20 cellular contexts compared by ENCODE assay signal in genomic region chr4:173411106-173411703, GRCh38. TPM values are rescaled to one million over a fixed set of nuclear protein-coding genes. Genes with fewer than 3 reads are reported as not detected.
DNase-seq lines count a peak whose midpoint lies in the region; ATAC-seq and TF ChIP-seq lines count a peak whose summit lies in the region.
"Had no signal": no experiment of that assay in that cellular context is flagged by ENCODE, and none has a peak within 500 bp of the region (broad histone marks: within the 10 kb centered on the region; RNA-seq: fewer than 3 reads in every experiment).

No MANE protein-coding gene starts in this region.

- in situ Hi-C loops in mammary epithelial cell (cut with MboI; ENCODE audit: low sequenced_read_pairs in 2 of 2): loop anchor here (5.0 to 25.0 kb wide), 4 partner anchors 76 to 399 kb away; partner anchors contain the start of gene HMGB2 (in 1 of the 2)
- in situ Hi-C loops in gastrocnemius medialis (cut with MboI; ENCODE audit: low sequenced_read_pairs in 4 of 4): loop anchor here (5.0 to 25.0 kb wide), 4 partner anchors 89 to 399 kb away; no protein-coding TSS in a partner anchor
- in situ Hi-C loops in GM13977 (cut with MboI; ENCODE audit: low pct_unique_long_range_greater_than_20kb, low sequenced_read_pairs, unreplicated experiment): loop anchor here (5.0 kb wide), 1 partner anchor 94 kb away; no protein-coding TSS in a partner anchor

- no peaks in the 10 kb centered on the region for H3K9me3 ChIP-seq in mammary epithelial cell (replicated peaks; ENCODE audit: insufficient read depth, low read length)
- H3K9me3 ChIP-seq in suprapubic skin: no peaks in the 10 kb centered on the region
- no peaks in the 10 kb centered on the region for H3K9me3 ChIP-seq in gastrocnemius medialis
- H3K9me3 ChIP-seq: adrenal gland, BLaER1, SJCRH30, tibial artery had no signal

- H3K27ac ChIP-seq in mammary epithelial cell (ENCODE audit: insufficient read depth, low read depth, low read length) (no peak overlapping the region), suprapubic skin (peak overlapping the region; percentile 51), gastrocnemius medialis (no peak overlapping the region)
- H3K27ac ChIP-seq: BLaER1, GM23248, SJCRH30, tibial artery had no signal

- H3K4me1 ChIP-seq in mammary epithelial cell (ENCODE audit: insufficient read depth, low read length) (peaks cover 27% of the 10 kb centered on the region), suprapubic skin (peaks cover 29% of the 10 kb centered on the region), gastrocnemius medialis (no peaks in the 10 kb centered on the region)
- H3K4me1 ChIP-seq: SJCRH30, tibial artery had no signal

- CTCF ChIA-PET in mammary epithelial cell (lab: Charles Lee; ENCODE audit: low non-redundant PET): no interaction called here

- no peak overlapping the region for H3K4me2 ChIP-seq in mammary epithelial cell (ENCODE audit: insufficient read depth, low read depth, low read length)
- H3K4me2 ChIP-seq: BLaER1 had no signal

- H3K36me3 ChIP-seq in mammary epithelial cell (ENCODE audit: insufficient read depth, low read length) (no peaks in the 10 kb centered on the region), suprapubic skin (no peaks in the 10 kb centered on the region), gastrocnemius medialis (no peaks in the 10 kb centered on the region)
- H3K36me3 ChIP-seq: adrenal gland, SJCRH30, tibial artery had no signal

- intact Hi-C loops in mammary epithelial cell (cut with micrococcal nuclease): no loop called here
- intact Hi-C loops in gastrocnemius medialis (cut with DNase I; ENCODE audit: low total_unique reads): no loop called here

- WGBS in mammary epithelial cell (ENCODE audit: low coverage, missing lambda C conversion rate): 72% methylated on average over 4 of the region's 4 CpGs
- WGBS in suprapubic skin: 53% methylated on average over 4 of the region's 4 CpGs

- peak; percentile 37 for DNase-seq in mammary epithelial cell
- peak; percentile 70 for DNase-seq in iris pigment epithelial cell (ENCODE audit: low read depth)
- no peak for DNase-seq in suprapubic skin (ENCODE audit: low spot score in 2 of 2)
- no peak for DNase-seq in gastrocnemius medialis
- no peak for DNase-seq in GM13977 (ENCODE audit: low spot score)
- DNase-seq in NCI-H345 (lab: John Stamatoyannopoulos, UW): no peak
- DNase-seq: activated CD4-positive, CD25-positive, alpha-beta regulatory T cell; adrenal gland; cerebellar nuclear complex; endodermal cell; GM23248; NCI-H187 treated with DMSO at 0.1 percent for 48 hours; NCI-H510A treated with DMSO at 0.1 percent for 48 hours; SJCRH30; stimulated activated CD4-positive, alpha-beta T cell treated with anti-CD3 and anti-CD28 coated beads, Interleukin-4, amount 100 ng/mL, for 4 hours; tibial artery had no signal

- H3K4me3 ChIP-seq in mammary epithelial cell (replicated peaks in 1 of 3; ENCODE audit: insufficient read depth in 1 of 3, low read depth in 2 of 3, low read length in 3 of 3) (no peak overlapping the region), suprapubic skin (no peak overlapping the region), gastrocnemius medialis (no peak overlapping the region)
- H3K4me3 ChIP-seq: adrenal gland, BLaER1, GM23248, SJCRH30, skin epidermis, tibial artery had no signal

- H3K79me2 ChIP-seq in mammary epithelial cell (ENCODE audit: insufficient read depth, low read length): no peaks in the 10 kb centered on the region

- no peak overlapping the region for H2AFZ ChIP-seq in mammary epithelial cell (ENCODE audit: low read depth, low read length)
- H2AFZ ChIP-seq: GM23248 had no signal

- TF ChIP-seq EP300 in Ishikawa (IDR thresholded peaks at IDR 0.05; ENCODE audit: borderline replicate concordance) (no peak), suprapubic skin (IDR thresholded peaks at IDR 0.05) (no peak)

- no peaks in the 10 kb centered on the region for H4K20me1 ChIP-seq in mammary epithelial cell (ENCODE audit: insufficient read depth, low read length)
- H4K20me1 ChIP-seq: BLaER1 had no signal

- no peak for TF ChIP-seq POLR2A in suprapubic skin (IDR thresholded peaks at IDR 0.05)
- TF ChIP-seq POLR2A in gastrocnemius medialis (IDR thresholded peaks at IDR 0.05): no peak

- TF ChIP-seq RAD21 in Ishikawa (IDR thresholded peaks at IDR 0.05; ENCODE audit: low read depth): no peak

- TF ChIP-seq CTCF in mammary epithelial cell (conservative IDR thresholded peaks at IDR 0.05 in 1 of 2, IDR thresholded peaks at IDR 0.05 in 1 of 2; ENCODE audit: extremely low read depth in 1 of 2, insufficient read depth in 1 of 2, low read depth in 1 of 2, low read length in 2 of 2) (no peak), suprapubic skin (IDR thresholded peaks at IDR 0.05) (no peak), gastrocnemius medialis (IDR thresholded peaks at IDR 0.05 in 4 of 5, conservative IDR thresholded peaks at IDR 0.05 in 1 of 5) (no peak), GM13977 (IDR thresholded peaks at IDR 0.05; ENCODE audit: extremely low read depth, insufficient read depth, missing control alignments) (no peak)

- no TSS peak for BruUV-seq in mammary epithelial cell (replicated peaks; lab: Mats Ljungman, UMichigan)

- H3K27me3 ChIP-seq in mammary epithelial cell (ENCODE audit: insufficient read depth, low read length): no peaks in the 10 kb centered on the region
- H3K27me3 ChIP-seq in suprapubic skin: no peaks in the 10 kb centered on the region
- no peaks in the 10 kb centered on the region for H3K27me3 ChIP-seq in gastrocnemius medialis
- H3K27me3 ChIP-seq: adrenal gland, BLaER1, SJCRH30, tibial artery had no signal

- no peak for ATAC-seq in gastrocnemius medialis

- dilution Hi-C loops in mammary epithelial cell (cut with HindIII; ENCODE audit: low sequenced_read_pairs): no loop called here

- no peak overlapping the region for H3K9ac ChIP-seq in mammary epithelial cell (ENCODE audit: insufficient read depth, low read length)
- H3K9ac ChIP-seq: BLaER1, GM23248 had no signal

TF ChIP-seq in Ishikawa, 13 proteins besides CTCF, POLR2A, EP300 and RAD21:
- TF ChIP-seq FOXM1 (IDR thresholded peaks at IDR 0.05; ENCODE audit: borderline replicate concordance, low read depth): no peak
- 0 out of 2 replicates have a peak, but pooled peaks have one; percentile 25 for TF ChIP-seq CEBPB (IDR thresholded peaks at IDR 0.05)
- TF ChIP-seq TAF1 (IDR thresholded peaks at IDR 0.05; ENCODE audit: low read depth): no peak
- no peak for TF ChIP-seq TEAD4 (IDR thresholded peaks at IDR 0.05)
- TF ChIP-seq TCF12 (IDR thresholded peaks at IDR 0.05; ENCODE audit: low read depth): no peak
- no peak for TF ChIP-seq NFIC (IDR thresholded peaks at IDR 0.05)

RNA-seq across cellular contexts. Expression of gene SCRG1, which starts 12.3 kb away (rescaled TPM):
- 1 to 10 TPM in 1 of 2 donors, not detected in 1; 3.0 TPM for total RNA-seq in mammary epithelial cell
- not detected for polyA plus RNA-seq in mammary epithelial cell
- polyA minus RNA-seq in mammary epithelial cell: not detected
- total RNA-seq in suprapubic skin: under 1 TPM; 0.16 to 0.47 (median 0.29) TPM
- total RNA-seq in gastrocnemius medialis: not detected
- total RNA-seq: activated T-helper 2 cell treated with anti-CD3 and anti-CD28 coated beads, Interferon-gamma antibody, Interleukin-2, Interleukin-4, amounts not matched to agents 10 μg/mL and 5 μg/mL and 100 μg/mL, durations not matched to agents 14 hours and 24 hours and 36 hours; endodermal cell; SJCRH30 had no signal

RNA-seq across cellular contexts. Expression of gene SAP30, which starts 40.5 kb away (rescaled TPM):
- total RNA-seq in mammary epithelial cell: 10 to 100 TPM in 1 of 2 donors, 1 to 10 TPM in 1; 7.0 to 13.3 TPM
- 9.2 TPM for polyA plus RNA-seq in mammary epithelial cell
- 2.3 TPM for polyA minus RNA-seq in mammary epithelial cell
- total RNA-seq in suprapubic skin: 10 to 100 TPM; 10.9 to 18.4 (median 16.0) TPM
- 10 to 100 TPM; 13.3 to 24.8 (median 18.2) TPM for total RNA-seq in gastrocnemius medialis

Comparison
In these comparisons a context has a peak if more than half of its experiments do, and no peak if none do; other contexts are left out.
1. DNase-seq: peak in mammary epithelial cell (single experiment) and iris pigment epithelial cell (single experiment); none in suprapubic skin (0 of 2), gastrocnemius medialis (0 of 2), GM13977 (single experiment) and NCI-H345 (single experiment).